10 cellular contexts compared by ENCODE assay signal in genomic region chr2:8478133-8478793, GRCh38.
DNase-seq lines count a peak whose midpoint lies in the region; ATAC-seq, FAIRE-seq and TF ChIP-seq lines count a peak whose summit lies in the region.
"Had no signal": no experiment of that assay in that cellular context is flagged by ENCODE, and none has a peak within 500 bp of the region (broad histone marks: within the 10 kb centered on the region; RNA-seq: fewer than 3 reads in every experiment).

No MANE protein-coding gene starts in this region.

- no peaks in the 10 kb centered on the region for H3K79me2 ChIP-seq in HepG2 (ENCODE audit: insufficient read depth, low read length)
- H3K79me2 ChIP-seq in MM.1S (ENCODE audit: low read length) = no peaks in the 10 kb centered on the region

- H2AFZ ChIP-seq in HepG2 (ENCODE audit: low read length) (no peak overlapping the region), MM.1S (ENCODE audit: low read length) (no peak overlapping the region)

- H3K4me3 Mint-ChIP-seq in immature natural killer cell = peak overlapping the region; percentile 72 to 93 (median 79)
- H3K4me3 Mint-ChIP-seq: H9 had no signal

- WGBS in liver = 81% methylated on average over 12 of the region's 12 CpGs
- WGBS in HepG2 (ENCODE audit: low lambda C conversion rate) = 66% methylated on average over 12 of the region's 12 CpGs

- FAIRE-seq in HepG2 (lab: Jason Lieb, UNC) = no peak

- no peak overlapping the region for H3K4me3 ChIP-seq in liver (ENCODE audit: low read depth in 1 of 3, low read length in 3 of 3)
- H3K4me3 ChIP-seq in HepG2 (replicated peaks in 1 of 3; ENCODE audit: insufficient read depth in 1 of 3, low read depth in 2 of 3, low read length in 3 of 3) = no peak overlapping the region
- H3K4me3 ChIP-seq in MM.1S (ENCODE audit: low read length) = peak overlapping the region; percentile 31; the same call in 1 of the 2 replicates

- DNase-seq in HepG2 (ENCODE audit: low spot score) (no peak), MM.1S (no peak), immature natural killer cell (no peak), NCI-H524 treated with DMSO at 0.1 percent for 48 hours (lab: John Stamatoyannopoulos, UW) (no peak), ACHN (no peak), HCEC 1CT (no peak)
- DNase-seq: activated CD8-positive, alpha-beta memory T cell treated with anti-CD3 and anti-CD28 coated beads, Interleukin-2, amount 50 U/mL, for 48 hours; H9 had no signal

- H3K9me2 ChIP-seq in MM.1S (replicated peaks; ENCODE audit: insufficient read depth, low read length) = no peaks in the 10 kb centered on the region

- H3K27ac Mint-ChIP-seq in immature natural killer cell = peak overlapping the region; percentile 95 to 99 (median 98)
- H3K27ac Mint-ChIP-seq: H9 had no signal

- no peaks in the 10 kb centered on the region for H3K9me3 ChIP-seq in liver (ENCODE audit: control insufficient read depth in 4 of 4, low read length in 3 of 4)
- H3K9me3 ChIP-seq in HepG2 (ENCODE audit: low read length) = no peaks in the 10 kb centered on the region
- no peaks in the 10 kb centered on the region for H3K9me3 ChIP-seq in MM.1S (replicated peaks; ENCODE audit: insufficient read depth, low read length)

- H3K27ac ChIP-seq in liver (ENCODE audit: low read depth in 1 of 2, low read length in 2 of 2) (peak overlapping the region; percentile 64 to 94), HepG2 (ENCODE audit: extremely low read length, insufficient read depth, low read length) (no peak overlapping the region), MM.1S (ENCODE audit: low read length) (peak overlapping the region; percentile 19; the same call in 1 of the 2 replicates)

- H3K27me3 ChIP-seq in liver (ENCODE audit: control insufficient read depth in 4 of 4, insufficient read depth in 4 of 4, low read length in 3 of 4) (no peaks in the 10 kb centered on the region), HepG2 (ENCODE audit: control insufficient read depth in 1 of 2, insufficient read depth in 2 of 2, low read length in 2 of 2) (peaks cover 0 to 19% of the 10 kb centered on the region in 2 experiments; a peak in 3 of 5 replicates), MM.1S (replicated peaks; ENCODE audit: insufficient read depth, low read length) (peaks cover 18% of the 10 kb centered on the region; the same call in 1 of the 2 replicates)

- peaks cover 0 to 6% (median 3%) of the 10 kb centered on the region in 3 donors for H3K36me3 Mint-ChIP-seq in immature natural killer cell

- ATAC-seq in HepG2 (no peak), HG02970 (IDR thresholded peaks at IDR 0.05; ENCODE audit: low FRiP score, unreplicated experiment) (no peak)

- peak overlapping the region in 1 of 2 donors; percentile 45 for H3K9ac ChIP-seq in liver (ENCODE audit: low read depth in 1 of 2, low read length in 2 of 2)
- no peak overlapping the region for H3K9ac ChIP-seq in HepG2 (ENCODE audit: insufficient read depth, low read depth, low read length)
- H3K9ac ChIP-seq in MM.1S (ENCODE audit: low read length) = no peak overlapping the region

- in situ Hi-C loops in HepG2 (cut with HindIII; ENCODE audit: extremely low pct_ligation_motif_present, low pct_unique_long_range_greater_than_20kb) = no loop called here
- in situ Hi-C loops in ACHN (cut with HindIII; ENCODE audit: low pct_ligation_motif_present, low pct_unique_long_range_greater_than_20kb, low sequenced_read_pairs) = no loop called here

- TF ChIP-seq EP300 in HepG2 (IDR thresholded peaks at IDR 0.05; ENCODE audit: low read depth in 2 of 2, low read length in 2 of 2) (no peak), HepG2 (CRISPR knock-in tag; IDR thresholded peaks at IDR 0.05; ENCODE audit: borderline replicate concordance) (no peak)

- no peak for TF ChIP-seq RAD21 in liver (IDR thresholded peaks at IDR 0.05)
- TF ChIP-seq RAD21 in HepG2 (CRISPR knock-in tag; IDR thresholded peaks at IDR 0.05) = no peak

- H3K36me3 ChIP-seq in liver (ENCODE audit: control insufficient read depth in 4 of 4, insufficient read depth in 3 of 4, low read depth in 1 of 4, low read length in 3 of 4) (no peaks in the 10 kb centered on the region), HepG2 (replicated peaks in 1 of 2; ENCODE audit: control insufficient read depth in 1 of 2, insufficient read depth in 2 of 2, low read length in 2 of 2) (no peaks in the 10 kb centered on the region), MM.1S (replicated peaks; ENCODE audit: insufficient read depth, low read length) (no peaks in the 10 kb centered on the region)

- H3K27me3 Mint-ChIP-seq in immature natural killer cell (ENCODE audit: low read depth in 3 of 3) = peaks cover 0 to 2% (median 0%) of the 10 kb centered on the region in 3 donors

- H4K20me1 ChIP-seq in HepG2 (ENCODE audit: insufficient read depth, low read length) (no peaks in the 10 kb centered on the region), MM.1S (ENCODE audit: insufficient read depth, low read length) (no peaks in the 10 kb centered on the region)

- H3K4me2 ChIP-seq in HepG2 (ENCODE audit: low read depth, low read length) (no peak overlapping the region), MM.1S (ENCODE audit: low read depth, low read length) (peak overlapping the region; percentile 81)

- H3K4me1 Mint-ChIP-seq in immature natural killer cell = peaks cover 95 to 100% of the 10 kb centered on the region in 2 donors

- CTCF ChIA-PET in HepG2 (lab: Yijun Ruan, JAX; ENCODE audit: low intra/inter-chr PET ratio, low total read pairs) = no interaction called here

- TF ChIP-seq CTCF in liver (IDR thresholded peaks at IDR 0.05; ENCODE audit: low read depth, low read length, missing input control) (no peak), HepG2 (CRISPR knock-in tag; IDR thresholded peaks at IDR 0.05) (no peak), MM.1S (IDR thresholded peaks at IDR 0.05; ENCODE audit: low read length) (no peak)

- POLR2A ChIA-PET in HepG2 (lab: Yijun Ruan, JAX) = no interaction called here

- no peaks in the 10 kb centered on the region for H3K9me3 Mint-ChIP-seq in immature natural killer cell
- H3K9me3 Mint-ChIP-seq: H9 had no signal

- peaks cover 11 to 45% (median 28%) of the 10 kb centered on the region in 4 donors for H3K4me1 ChIP-seq in liver (ENCODE audit: control insufficient read depth in 4 of 4, insufficient read depth in 4 of 4, low read length in 3 of 4)
- peaks cover 28% of the 10 kb centered on the region for H3K4me1 ChIP-seq in HepG2 (ENCODE audit: insufficient read depth, low read length)
- H3K4me1 ChIP-seq in MM.1S (ENCODE audit: low read length) = peaks cover 43% of the 10 kb centered on the region

- TF ChIP-seq POLR2A in HepG2 (IDR thresholded peaks at IDR 0.05; ENCODE audit: insufficient read depth in 1 of 2, low read depth in 2 of 2, low read length in 2 of 2) = no peak

- peaks cover 30% of the 10 kb centered on the region for H3F3A ChIP-seq in MM.1S (ENCODE audit: insufficient read depth, low read length)

- BruUV-seq in HepG2 (replicated peaks; lab: Mats Ljungman, UMichigan) = no TSS peak

- intact Hi-C loops in HepG2 (cut with micrococcal nuclease; ENCODE audit: unreplicated experiment) = no loop called here

TF ChIP-seq in liver, 16 proteins besides CTCF, POLR2A, EP300 and RAD21 (continues in another document):
- TF ChIP-seq YY1 (IDR thresholded peaks at IDR 0.05) (no peak), SP1 (IDR thresholded peaks at IDR 0.05) (no peak), JUND (IDR thresholded peaks at IDR 0.05) (no peak), GABPA (IDR thresholded peaks at IDR 0.05 in 1 of 2, conservative IDR thresholded peaks at IDR 0.05 in 1 of 2) (no peak), MAX (IDR thresholded peaks at IDR 0.05) (no peak), TAF1 (conservative IDR thresholded peaks at IDR 0.05) (no peak), NR2F2 (IDR thresholded peaks at IDR 0.05) (no peak), EGR1 (IDR thresholded peaks at IDR 0.05; ENCODE audit: low read depth in 2 of 2) (no peak), FOXA1 (IDR thresholded peaks at IDR 0.05) (no peak), HNF4A (conservative IDR thresholded peaks at IDR 0.05) (no peak), RXRA (IDR thresholded peaks at IDR 0.05) (no peak)

TF ChIP-seq in HepG2, 621 proteins besides CTCF, POLR2A, EP300 and RAD21 (continues in another document):
- TF ChIP-seq USF2 (IDR thresholded peaks at IDR 0.05; ENCODE audit: low read depth, low read length) (no peak), USF2 (CRISPR knock-in tag; IDR thresholded peaks at IDR 0.05; ENCODE audit: borderline replicate concordance) (no peak), NR2F2 (IDR thresholded peaks at IDR 0.05; ENCODE audit: borderline replicate concordance, low read depth) (no peak), ZBTB49 (CRISPR knock-in tag; IDR thresholded peaks at IDR 0.05; ENCODE audit: borderline replicate concordance) (no peak), MAZ (IDR thresholded peaks at IDR 0.05; ENCODE audit: borderline replicate concordance, low read depth, low read length) (no peak), MAZ (CRISPR knock-in tag; IDR thresholded peaks at IDR 0.05; ENCODE audit: low read depth) (no peak)
